Comparison of ENCODE assay signal across 1 cellular context in genomic region chr4:39527296-39528055, GRCh38.
TF ChIP-seq lines count a peak whose summit lies in the region.

TSS of gene UGDH (minus strand) at chr4:39527439. CDS start at chr4:39521512, 5,927 bp downstream.

TF ChIP-seq in HEK293, 187 proteins besides CTCF, POLR2A, EP300 and RAD21 (continued from another document and continues in another):
- TF ChIP-seq ZSCAN18 (tag by site-specific recombination; IDR thresholded peaks at IDR 0.05) (no peak), ZNF600 (tag by site-specific recombination; IDR thresholded peaks at IDR 0.05) (peak; percentile 74), ZNF544 (tag by site-specific recombination; IDR thresholded peaks at IDR 0.05) (no peak), ZBTB26 (tag by site-specific recombination; optimal IDR thresholded peaks at IDR 0.05) (peak; percentile 96), PRDM2 (tag by site-specific recombination; IDR thresholded peaks at IDR 0.05; ENCODE audit: borderline replicate concordance) (no peak), ZNF692 (tag by site-specific recombination; IDR thresholded peaks at IDR 0.05) (peak; percentile 51), ZNF558 (tag by site-specific recombination; IDR thresholded peaks at IDR 0.05) (no peak), ZNF2 (tag by site-specific recombination; IDR thresholded peaks at IDR 0.05) (peak; percentile 68; the same call in 1 of the 2 replicates), ZNF610 (tag by site-specific recombination; IDR thresholded peaks at IDR 0.05; ENCODE audit: borderline replicate concordance) (peak; percentile 49; the same call in 1 of the 2 replicates), PRDM4 (tag by site-specific recombination; IDR thresholded peaks at IDR 0.05) (no peak), ZNF555 (tag by site-specific recombination; conservative IDR thresholded peaks at IDR 0.05) (no peak), ZNF184 (tag by site-specific recombination; IDR thresholded peaks at IDR 0.05) (no peak; the same call in 1 of the 2 replicates), ZNF324 (tag by site-specific recombination; IDR thresholded peaks at IDR 0.05) (peak; percentile 34), ZNF626 (tag by site-specific recombination; IDR thresholded peaks at IDR 0.05) (no peak), ZNF426 (tag by site-specific recombination; IDR thresholded peaks at IDR 0.05) (no peak), HOXC10 (CRISPR knock-in tag; IDR thresholded peaks at IDR 0.05) (no peak), ZNF658 (tag by site-specific recombination; IDR thresholded peaks at IDR 0.05) (no peak), ZBTB11 (tag by site-specific recombination; conservative IDR thresholded peaks at IDR 0.05; ENCODE audit: low read depth) (peak; percentile 95), ZBTB1 (tag by site-specific recombination; IDR thresholded peaks at IDR 0.05) (peak; percentile 35; the same call in 1 of the 2 replicates), GLI2 (tag by site-specific recombination; IDR thresholded peaks at IDR 0.05; ENCODE audit: borderline replicate concordance, low read depth) (no peak), ZNF23 (tag by site-specific recombination; IDR thresholded peaks at IDR 0.05; ENCODE audit: borderline replicate concordance) (no peak), SP3 (tag by site-specific recombination; IDR thresholded peaks at IDR 0.05) (peak; percentile 93), ZBTB17 (tag by site-specific recombination; IDR thresholded peaks at IDR 0.05) (peak; percentile 96), PRDM10 (tag by site-specific recombination; IDR thresholded peaks at IDR 0.05) (peak; percentile 67; the same call in 1 of the 2 replicates), ZNF501 (tag by site-specific recombination; IDR thresholded peaks at IDR 0.05) (peak; percentile 31), ZBTB21 (tag by site-specific recombination; IDR thresholded peaks at IDR 0.05) (no peak), WT1 (tag by site-specific recombination; IDR thresholded peaks at IDR 0.05) (peak; percentile 52), ZNF214 (tag by site-specific recombination; IDR thresholded peaks at IDR 0.05; ENCODE audit: borderline replicate concordance) (no peak), ZFP41 (tag by site-specific recombination; IDR thresholded peaks at IDR 0.05; ENCODE audit: borderline replicate concordance) (no peak), ZNF596 (tag by site-specific recombination; IDR thresholded peaks at IDR 0.05) (no peak), INSM2 (tag by site-specific recombination; IDR thresholded peaks at IDR 0.05) (0 out of 2 replicates have a peak, but pooled peaks have one; percentile 18), ZNF571 (tag by site-specific recombination; IDR thresholded peaks at IDR 0.05) (no peak), ZNF248 (tag by site-specific recombination; IDR thresholded peaks at IDR 0.05) (no peak)
